In the genomic region with DNA sequence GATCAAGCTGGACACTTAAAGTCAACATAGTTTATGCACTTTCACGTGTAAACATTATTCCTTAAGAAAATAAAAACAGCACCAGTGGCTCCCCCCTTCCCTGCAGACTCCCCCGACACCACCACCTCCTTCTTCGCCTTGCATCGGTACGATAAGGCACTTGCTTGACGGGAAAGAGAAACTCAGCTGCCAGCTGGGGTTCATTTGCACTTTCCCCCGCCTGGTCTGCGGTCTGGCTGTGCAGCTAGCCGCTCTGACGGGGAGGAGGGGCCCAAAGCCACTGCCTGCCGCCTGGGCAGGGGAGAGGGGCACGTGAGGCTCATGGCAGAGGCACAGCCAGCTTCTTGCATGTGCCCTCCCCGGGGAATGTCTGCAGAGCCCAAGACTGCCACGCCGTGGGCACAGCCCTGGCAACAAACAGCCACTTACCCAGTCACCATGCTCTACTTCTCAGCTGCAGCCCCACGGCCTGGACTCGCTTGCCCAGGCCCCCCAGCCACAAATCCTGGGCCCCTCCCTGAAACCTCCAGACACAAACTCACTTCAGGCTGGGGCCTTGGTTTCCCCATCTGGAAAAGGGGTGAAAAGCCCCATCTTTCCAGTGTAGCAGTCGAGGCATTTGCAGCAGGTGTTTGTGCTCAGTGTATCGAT, we compare ENCODE assay signal across 9 cellular contexts. TPM values are rescaled to one million over a fixed set of nuclear protein-coding genes. Genes with fewer than 3 reads are reported as not detected.
DNase-seq lines count a peak whose midpoint lies in the region; ATAC-seq and TF ChIP-seq lines count a peak whose summit lies in the region.
"Had no signal": no experiment of that assay in that cellular context is flagged by ENCODE, and none has a peak within 500 bp of the region (broad histone marks: within the 10 kb centered on the region; RNA-seq: fewer than 3 reads in every experiment).

No MANE protein-coding gene starts in this region.

- intact Hi-C loops in head of caudate nucleus (cut with DNase I) = no loop called here
- intact Hi-C loops in uterus (cut with DNase I; ENCODE audit: low total_unique reads) = no loop called here

- peaks cover 0 to 9% of the 10 kb centered on the region in 2 donors for H3K4me1 ChIP-seq in uterus

- ATAC-seq in GM19463 (IDR thresholded peaks at IDR 0.05; ENCODE audit: unreplicated experiment) (peak; percentile 89), HG03571 (IDR thresholded peaks at IDR 0.05; ENCODE audit: unreplicated experiment) (peak; percentile 75)

- no peaks in the 10 kb centered on the region for H3K27me3 ChIP-seq in uterus

- peak overlapping the region; percentile 48 to 59 for H3K27ac ChIP-seq in uterus

- peak; percentile 49 for DNase-seq in Caki2 (ENCODE audit: low read depth)
- peak; percentile 26 to 44 for DNase-seq in SHP77 (lab: John Stamatoyannopoulos, UW)
- peak; percentile 65 for DNase-seq in activated gamma-delta T cell treated with Interleukin-2 at 50 U/mL for 16 hours
- peak; percentile 53 to 91 (median 75) for DNase-seq in head of caudate nucleus
- peak; percentile 80 for DNase-seq in renal cortical epithelial cell (ENCODE audit: low read depth)
- peak; percentile 46 to 58 for DNase-seq in uterus

- no peaks in the 10 kb centered on the region for H3K36me3 ChIP-seq in uterus

- TF ChIP-seq POLR2A in uterus (IDR thresholded peaks at IDR 0.05) = peak in 1 of 2 donors; percentile 11

- in situ Hi-C loops in Caki2 (cut with HindIII; ENCODE audit: low pct_unique_long_range_greater_than_20kb, low sequenced_read_pairs) = no loop called here

- TF ChIP-seq CTCF in uterus (IDR thresholded peaks at IDR 0.05) = no peak

- peak overlapping the region in 1 of 2 donors; percentile 18 for H3K4me3 ChIP-seq in uterus

- no peaks in the 10 kb centered on the region for H3K9me3 ChIP-seq in uterus

RNA-seq across cellular contexts. Expression of a gene that starts 16.5 kb away (rescaled TPM):
- total RNA-seq in Caki2 (2014; rRNA removed; shearing (Covaris generic); ENCODE audit: low replicate concordance) = not detected in 2 replicates
- total RNA-seq in renal cortical epithelial cell = not detected in 2 replicates
- not detected for total RNA-seq in uterus
- total RNA-seq: activated CD8-positive, alpha-beta memory T cell treated with anti-CD3 and anti-CD28 coated beads for 36 hours had no signal

RNA-seq across cellular contexts. Expression of a gene that starts 21.3 kb away (rescaled TPM):
- not detected in 2 replicates for total RNA-seq in Caki2 (2014; rRNA removed; shearing (Covaris generic); ENCODE audit: low replicate concordance)
- total RNA-seq in renal cortical epithelial cell (not detected in 2 replicates), uterus (not detected)
- total RNA-seq: activated CD8-positive, alpha-beta memory T cell treated with anti-CD3 and anti-CD28 coated beads for 36 hours had no signal

RNA-seq across cellular contexts. Expression of a gene that starts 24.2 kb away (rescaled TPM):
- not detected in 2 replicates for total RNA-seq in Caki2 (2014; rRNA removed; shearing (Covaris generic); ENCODE audit: low replicate concordance)
- total RNA-seq in renal cortical epithelial cell (not detected in 2 replicates), uterus (not detected)
- total RNA-seq: activated CD8-positive, alpha-beta memory T cell treated with anti-CD3 and anti-CD28 coated beads for 36 hours had no signal

RNA-seq across cellular contexts. Expression of a gene that starts 28.5 kb away (rescaled TPM):
- total RNA-seq in Caki2 (2014; rRNA removed; shearing (Covaris generic); ENCODE audit: low replicate concordance) = not detected in 2 replicates
- total RNA-seq in renal cortical epithelial cell (not detected in 2 replicates), uterus (not detected)
- total RNA-seq: activated CD8-positive, alpha-beta memory T cell treated with anti-CD3 and anti-CD28 coated beads for 36 hours had no signal

RNA-seq across cellular contexts. Expression of a gene that starts 41.6 kb away (rescaled TPM):
- 2.8 and 12.7 TPM in 2 replicates for total RNA-seq in Caki2 (2014; rRNA removed; shearing (Covaris generic); ENCODE audit: low replicate concordance)
- total RNA-seq in renal cortical epithelial cell = 1.0 and 4.2 TPM in 2 replicates
- 10 to 100 TPM in 1 of 4 donors, 1 to 10 TPM in 2, not detected in 1; 6.4 to 45.3 (median 7.6) TPM for total RNA-seq in uterus
